16 cellular contexts compared by ENCODE assay signal in the genomic region with DNA sequence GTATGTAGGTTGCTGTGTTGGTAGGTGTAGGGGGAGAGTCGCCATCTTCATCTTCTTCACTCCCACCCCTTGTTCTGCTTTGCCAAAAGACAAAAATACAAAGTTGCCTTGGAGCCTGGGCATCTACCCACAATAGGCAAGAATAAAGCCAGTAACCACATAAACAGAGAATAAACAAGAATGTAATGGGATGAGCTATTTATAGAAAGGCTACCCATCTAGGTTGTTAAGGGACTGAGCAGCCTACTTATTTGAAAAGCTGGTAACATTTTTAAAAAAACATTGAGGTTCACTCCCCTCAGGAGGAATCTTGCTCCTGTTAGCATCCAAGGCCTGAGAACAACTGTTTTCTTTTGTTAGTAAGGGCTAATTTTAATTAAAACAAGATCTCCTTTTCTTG.
"Had no signal": no experiment of that assay in that cellular context is flagged by ENCODE, and none has a peak within 500 bp of the region (broad histone marks: within the 10 kb centered on the region; RNA-seq: fewer than 3 reads in every experiment).

No MANE protein-coding gene starts in this region.

- H3K9me3 ChIP-seq: mucosa of descending colon, prostate gland, sigmoid colon had no signal

- DNase-seq: activated CD4-positive, alpha-beta T cell treated with anti-CD3 and anti-CD28 coated beads, Interleukin-2, amount 50 U/mL, for 1 hour; activated CD4-positive, CD25-positive, alpha-beta regulatory T cell; amygdala; brain microvascular endothelial cell; cerebellar nuclear complex; left colon; mammary epithelial cell; mucosa of descending colon; nucleus accumbens; sigmoid colon; stimulated activated CD4-positive, alpha-beta T cell treated with anti-CD3 and anti-CD28 coated beads, Interleukin-12 subunit alpha, Interleukin-12 subunit beta, amount 100 ng/mL, for 4 hours; stimulated activated naive CD4-positive, alpha-beta T cell treated with Interleukin-2 at 50 U/mL for 16 hours; T-helper 2 cell had no signal

- H3K27ac ChIP-seq: brain microvascular endothelial cell, prostate gland, sigmoid colon had no signal

- H3K4me3 Mint-ChIP-seq: natural killer cell treated with Interleukin-12 subunit alpha and Interleukin-12 subunit beta and Interleukin-15 and Interleukin-18, amount 100 ng/mL, for 72 hours had no signal

- H3K4me3 ChIP-seq: mucosa of descending colon, prostate gland, sigmoid colon had no signal

- H3K36me3 ChIP-seq: brain microvascular endothelial cell, prostate gland, sigmoid colon had no signal

- ATAC-seq: activated naive CD4-positive, alpha-beta T cell treated with anti-CD3 and anti-CD28 coated beads, Interleukin-2, amount 50 U/mL, for 72 hours; left colon; mucosa of descending colon; natural killer cell treated with Interleukin-12 subunit alpha and Interleukin-12 subunit beta and Interleukin-15 and Interleukin-18, amount 100 ng/mL, for 72 hours had no signal

- H3K27me3 ChIP-seq: brain microvascular endothelial cell, sigmoid colon had no signal

- H3K36me3 Mint-ChIP-seq: activated naive CD4-positive, alpha-beta T cell treated with anti-CD3 and anti-CD28 coated beads, Interleukin-2, amount 50 U/mL, for 72 hours; natural killer cell treated with Interleukin-12 subunit alpha and Interleukin-12 subunit beta and Interleukin-15 and Interleukin-18, amount 100 ng/mL, for 72 hours had no signal

- H3K27ac Mint-ChIP-seq: activated naive CD4-positive, alpha-beta T cell treated with anti-CD3 and anti-CD28 coated beads, Interleukin-2, amount 50 U/mL, for 72 hours; natural killer cell treated with Interleukin-12 subunit alpha and Interleukin-12 subunit beta and Interleukin-15 and Interleukin-18, amount 100 ng/mL, for 72 hours had no signal

- H3K9me3 Mint-ChIP-seq: activated naive CD4-positive, alpha-beta T cell treated with anti-CD3 and anti-CD28 coated beads, Interleukin-2, amount 50 U/mL, for 72 hours; natural killer cell treated with Interleukin-12 subunit alpha and Interleukin-12 subunit beta and Interleukin-15 and Interleukin-18, amount 100 ng/mL, for 72 hours had no signal
